Comparison of ENCODE assay signal across 15 cellular contexts in the genomic region with DNA sequence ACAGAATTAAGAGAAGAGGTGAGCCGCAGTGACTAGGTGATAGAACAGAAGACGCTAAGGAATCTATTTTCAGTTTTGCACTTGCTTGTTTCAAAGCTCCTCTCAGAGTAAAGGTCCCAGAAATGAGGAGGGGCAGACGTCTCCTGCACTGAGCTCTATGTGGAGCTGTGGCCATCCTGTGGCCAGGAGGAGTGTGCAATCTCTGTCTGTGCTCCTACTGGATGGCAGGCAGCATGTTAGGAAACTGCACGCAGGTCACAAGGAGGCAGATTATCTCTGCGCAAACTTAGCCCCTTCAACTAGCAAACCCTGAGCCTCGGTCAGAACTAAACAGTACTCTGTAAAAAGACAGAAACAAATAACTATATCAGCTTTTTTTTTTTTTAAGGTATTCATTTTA.
"Had no signal": no experiment of that assay in that cellular context is flagged by ENCODE, and none has a peak within 500 bp of the region (broad histone marks: within the 10 kb centered on the region; RNA-seq: fewer than 3 reads in every experiment).

No MANE protein-coding gene starts in this region.

- H3K4me3 Mint-ChIP-seq: activated naive CD4-positive, alpha-beta T cell treated with anti-CD3 and anti-CD28 coated beads, Interleukin-2, amount 50 U/mL, for 24 hours; activated T-cell treated with anti-CD3 and anti-CD28 coated beads, Interleukin-2, amount 50 U/mL, for 24 hours; brain; dendritic cell treated with granulocyte-macrophage colony-stimulating factor and Interleukin-4, amounts not matched to agents 40 ng/mL and 50 ng/mL, for 4 days; memory B cell; nephron had no signal

- H3K4me1 Mint-ChIP-seq: activated naive CD4-positive, alpha-beta T cell treated with anti-CD3 and anti-CD28 coated beads, Interleukin-2, amount 50 U/mL, for 24 hours; memory B cell had no signal

- H3K4me1 ChIP-seq: left lung had no signal

- DNase-seq: activated effector memory CD4-positive, alpha-beta T cell treated with Interleukin-2 at 50 U/mL for 16 hours; activated T-cell treated with anti-CD3 and anti-CD28 coated beads, Interleukin-2, amount 50 U/mL, for 24 hours; amniotic stem cell; cerebellar nuclear complex; erythroblast; left lung; stimulated activated CD4-positive, alpha-beta T cell treated with anti-CD3 and anti-CD28 coated beads, Interleukin-2, amount 100 ng/mL, for 48 hours; stimulated activated naive CD8-positive, alpha-beta T cell treated with anti-CD3 and anti-CD28 coated beads, Interleukin-15, Interleukin-2, amounts not matched to agents 100 U/mL and 50 U/mL, for 24 hours; testis had no signal

- H3K9me3 Mint-ChIP-seq: activated naive CD4-positive, alpha-beta T cell treated with anti-CD3 and anti-CD28 coated beads, Interleukin-2, amount 50 U/mL, for 24 hours; activated T-cell treated with anti-CD3 and anti-CD28 coated beads, Interleukin-2, amount 50 U/mL, for 24 hours; brain; dendritic cell treated with granulocyte-macrophage colony-stimulating factor and Interleukin-4, amounts not matched to agents 40 ng/mL and 50 ng/mL, for 4 days; memory B cell; nephron had no signal

- ATAC-seq: left lung; stimulated activated naive CD8-positive, alpha-beta T cell treated with anti-CD3 and anti-CD28 coated beads, Interleukin-15, Interleukin-2, amounts not matched to agents 100 U/mL and 50 U/mL, for 24 hours had no signal

- H3K9me3 ChIP-seq: left lung, testis had no signal

- H3K27ac ChIP-seq: left lung, testis had no signal

- H3K27me3 ChIP-seq: left lung, testis had no signal

- FAIRE-seq: islet of Langerhans had no signal

- H3K4me3 ChIP-seq: left lung, testis had no signal

- H3K27me3 Mint-ChIP-seq: activated naive CD4-positive, alpha-beta T cell treated with anti-CD3 and anti-CD28 coated beads, Interleukin-2, amount 50 U/mL, for 24 hours; activated T-cell treated with anti-CD3 and anti-CD28 coated beads, Interleukin-2, amount 50 U/mL, for 24 hours; brain; dendritic cell treated with granulocyte-macrophage colony-stimulating factor and Interleukin-4, amounts not matched to agents 40 ng/mL and 50 ng/mL, for 4 days; memory B cell had no signal

- H3K27ac Mint-ChIP-seq: activated naive CD4-positive, alpha-beta T cell treated with anti-CD3 and anti-CD28 coated beads, Interleukin-2, amount 50 U/mL, for 24 hours; activated T-cell treated with anti-CD3 and anti-CD28 coated beads, Interleukin-2, amount 50 U/mL, for 24 hours; brain; dendritic cell treated with granulocyte-macrophage colony-stimulating factor and Interleukin-4, amounts not matched to agents 40 ng/mL and 50 ng/mL, for 4 days; memory B cell; nephron had no signal
